ENCODE assay signal across 17 cellular contexts in genomic region chr2:166418853-166419615, GRCh38.
"Had no signal": no experiment of that assay in that cellular context is flagged by ENCODE, and none has a peak within 500 bp of the region (broad histone marks: within the 10 kb centered on the region; RNA-seq: fewer than 3 reads in every experiment).

No MANE protein-coding gene starts in this region.

- H3K27me3 ChIP-seq: brain microvascular endothelial cell, colonic mucosa, left lung, thyroid gland had no signal

- H3K27ac ChIP-seq: brain microvascular endothelial cell, colonic mucosa, left lung, thyroid gland had no signal

- H3K4me1 ChIP-seq: colonic mucosa, left lung, thyroid gland had no signal

- H3K9me3 ChIP-seq: colonic mucosa, left lung, thyroid gland had no signal

- H3K4me3 ChIP-seq: colonic mucosa, left lung, thyroid gland had no signal

- DNase-seq: activated CD4-positive, alpha-beta T cell treated with anti-CD3 and anti-CD28 coated beads for 1 hour; activated CD8-positive, alpha-beta memory T cell treated with anti-CD3 and anti-CD28 coated beads for 24 hours; activated CD8-positive, alpha-beta memory T cell treated with anti-CD3 and anti-CD28 coated beads, Interleukin-2, amount 50 U/mL, for 48 hours; activated effector memory CD4-positive, alpha-beta T cell treated with anti-CD3 and anti-CD28 coated beads, Interleukin-2, amount 50 U/mL, for 16 hours; activated naive CD4-positive, alpha-beta T cell treated with anti-CD3 and anti-CD28 coated beads, Interleukin-2, amount 50 U/mL, for 16 hours; activated T-cell treated with anti-CD3 and anti-CD28 coated beads, Interleukin-2, amount 50 U/mL, for 72 hours; colonic mucosa; endodermal cell; hypothalamus; kidney; left lung; stimulated activated CD4-positive, alpha-beta T cell treated with anti-CD3 and anti-CD28 coated beads, Interleukin-12 subunit alpha, Interleukin-12 subunit beta, amount 100 ng/mL, for 4 hours; stimulated activated CD4-positive, alpha-beta T cell treated with anti-CD3 and anti-CD28 coated beads, Interleukin-1b, Interleukin-23, amount 100 ng/mL, for 48 hours; stimulated activated naive CD4-positive, alpha-beta T cell treated with Interleukin-2 at 50 U/mL for 16 hours; T-helper 9 cell; thyroid gland had no signal

- H3K36me3 ChIP-seq: brain microvascular endothelial cell, colonic mucosa, left lung, thyroid gland had no signal

- ATAC-seq: activated T-cell treated with anti-CD3 and anti-CD28 coated beads, Interleukin-2, amount 50 U/mL, for 72 hours had no signal
